Comparison of ENCODE assay signal across 21 cellular contexts in genomic region chr7:81005254-81005653, GRCh38.
DNase-seq lines count a peak whose midpoint lies in the region; ATAC-seq and TF ChIP-seq lines count a peak whose summit lies in the region.
"Had no signal": no experiment of that assay in that cellular context is flagged by ENCODE, and none has a peak within 500 bp of the region (broad histone marks: within the 10 kb centered on the region; RNA-seq: fewer than 3 reads in every experiment).

No MANE protein-coding gene starts in this region.

- H3K23me2 ChIP-seq in H9 (ENCODE audit: insufficient read length, low read depth, low read length, poor library complexity, severe bottlenecking) = no peaks in the 10 kb centered on the region

- H3K27me3 ChIP-seq in H9 (ENCODE audit: insufficient read depth, low read length) (no peaks in the 10 kb centered on the region), right cardiac atrium (ENCODE audit: control insufficient read depth, insufficient read depth) (no peaks in the 10 kb centered on the region), subcutaneous abdominal adipose tissue (ENCODE audit: control insufficient read depth in 5 of 5, insufficient read depth in 4 of 5, low read length in 5 of 5) (no peaks in the 10 kb centered on the region)
- H3K27me3 ChIP-seq: BLaER1 treated with 17β-estradiol and CSF1 and Interleukin-3, amounts not matched to agents 10 nM and 100 nM; SJCRH30 had no signal

- no peak overlapping the region for H2BK20ac ChIP-seq in H9 (ENCODE audit: low read depth, low read length, poor library complexity, severe bottlenecking)

- no peak overlapping the region for H2BK5ac ChIP-seq in H9 (ENCODE audit: insufficient read length, low read length)

- H3K27ac ChIP-seq in H9 (ENCODE audit: insufficient read length, low read depth, low read length) = no peak overlapping the region
- no peak overlapping the region for H3K27ac ChIP-seq in right cardiac atrium (ENCODE audit: low read length)
- H3K27ac ChIP-seq in subcutaneous abdominal adipose tissue (ENCODE audit: low read depth, low read length) = peak overlapping the region; percentile 51
- H3K27ac ChIP-seq: BLaER1 treated with 17β-estradiol and CSF1 and Interleukin-3, amounts not matched to agents 10 nM and 100 nM; SJCRH30 had no signal

- H3K9ac ChIP-seq in H9 (ENCODE audit: extremely low read depth, insufficient read length, low read length) (no peak overlapping the region), subcutaneous abdominal adipose tissue (ENCODE audit: low read length in 5 of 5) (no peak overlapping the region)
- H3K9ac ChIP-seq: BLaER1 treated with 17β-estradiol and CSF1 and Interleukin-3, amounts not matched to agents 10 nM and 100 nM; GM23248 had no signal

- H3K4me3 Mint-ChIP-seq in H9 = no peak overlapping the region
- no peak overlapping the region for H3K4me3 Mint-ChIP-seq in brain
- H3K4me3 Mint-ChIP-seq: CD4-positive, alpha-beta memory T cell had no signal

- no peak overlapping the region for H2BK12ac ChIP-seq in H9 (ENCODE audit: insufficient read length, low read depth, low read length)

- H3K79me1 ChIP-seq in H9 (ENCODE audit: insufficient read depth, low read depth, low read length, poor library complexity, severe bottlenecking) = no peaks in the 10 kb centered on the region

- no peak for DNase-seq in H9
- DNase-seq in right cardiac atrium = peak; percentile 52 to 85 (median 68)
- DNase-seq in SW480 (ENCODE audit: low spot score) = no peak
- DNase-seq: Caco-2; CD4-positive, alpha-beta memory T cell; DMS153; GM23248; MM.1S; NCI-H1048; NCI-H1417 treated with DMSO at 0.1 percent for 48 hours; NCI-H187 treated with DMSO at 0.1 percent for 48 hours; NCI-H510A treated with DMSO at 0.1 percent for 48 hours; NCI-H748 treated with DMSO at 0.1 percent for 48 hours; SJCRH30 had no signal

- H3T11ph ChIP-seq in H9 (ENCODE audit: low read length) = no peak overlapping the region

- H2AFZ ChIP-seq in H9 (ENCODE audit: low read length) = peak overlapping the region; percentile 32
- H2AFZ ChIP-seq: GM23248 had no signal

- H3K27ac Mint-ChIP-seq in H9 (no peak overlapping the region), brain (peak overlapping the region in 3 of 5 experiments; percentile 50 to 79 (median 54))
- H3K27ac Mint-ChIP-seq: CD4-positive, alpha-beta memory T cell had no signal

- intact Hi-C loops in right cardiac atrium (cut with DNase I) = no loop called here

- H3K36me3 Mint-ChIP-seq in H9 (ENCODE audit: insufficient read depth in 1 of 3, low read depth in 3 of 3) (peaks cover 0 to 8% (median 0%) of the 10 kb centered on the region in 3 experiments; a peak in 3 of 7 replicates), brain (no peaks in the 10 kb centered on the region)
- H3K36me3 Mint-ChIP-seq: CD4-positive, alpha-beta memory T cell had no signal

- no peak overlapping the region for H2BK120ac ChIP-seq in H9 (ENCODE audit: low read depth, low read length, poor library complexity, severe bottlenecking)

- no peak overlapping the region for H2BK15ac ChIP-seq in H9 (ENCODE audit: low read depth, low read length)

- no peak overlapping the region for H4K5ac ChIP-seq in H9 (ENCODE audit: insufficient read length, low read depth, low read length)

- H3K9me3 ChIP-seq in H9 (ENCODE audit: control insufficient read depth, low read depth, low read length) (no peaks in the 10 kb centered on the region), right cardiac atrium (ENCODE audit: control insufficient read depth, low read length) (no peaks in the 10 kb centered on the region), subcutaneous abdominal adipose tissue (ENCODE audit: control insufficient read depth in 5 of 5, low read length in 5 of 5) (no peaks in the 10 kb centered on the region)
- H3K9me3 ChIP-seq: BLaER1 treated with 17β-estradiol and CSF1 and Interleukin-3, amounts not matched to agents 10 nM and 100 nM; SJCRH30 had no signal

- peaks cover 2 to 3% of the 10 kb centered on the region in 2 experiments; a peak in 2 of 5 replicates for H3K9me3 Mint-ChIP-seq in H9
- H3K9me3 Mint-ChIP-seq in brain = peaks cover 5 to 17% (median 7%) of the 10 kb centered on the region in 5 experiments

- no peak overlapping the region for H2AK5ac ChIP-seq in H9 (ENCODE audit: insufficient read length, low read length)

- H4K91ac ChIP-seq in H9 (ENCODE audit: insufficient read length, low read depth, low read length) = no peak overlapping the region

- H4K8ac ChIP-seq in H9 (replicated peaks; ENCODE audit: insufficient read length, low read depth, low read length) = no peak overlapping the region

- H3K18ac ChIP-seq in H9 (ENCODE audit: insufficient read length, low read depth, low read length) = no peak overlapping the region

- ATAC-seq in right cardiac atrium (peak; percentile 51 to 74), HG03196 (IDR thresholded peaks at IDR 0.05; ENCODE audit: unreplicated experiment) (no peak), GM19023 (IDR thresholded peaks at IDR 0.05; ENCODE audit: unreplicated experiment) (no peak)
- ATAC-seq: HCT116, K562 had no signal

- H3K23ac ChIP-seq in H9 (ENCODE audit: insufficient read length, low read depth, low read length) = no peak overlapping the region

- H3K4me1 Mint-ChIP-seq in H9 (no peaks in the 10 kb centered on the region), brain (peaks cover 22% of the 10 kb centered on the region)
- H3K4me1 Mint-ChIP-seq: CD4-positive, alpha-beta memory T cell had no signal

- no peaks in the 10 kb centered on the region for H3K79me2 ChIP-seq in H9 (ENCODE audit: insufficient read depth, low read length)

- no peak overlapping the region for H3K14ac ChIP-seq in H9 (ENCODE audit: insufficient read depth, low read length)

- no CpG with 5 or more reads among the region's 5 CpGs for WGBS in H9 (ENCODE audit: extremely low coverage, insufficient read length, low lambda C conversion rate)
- whole genome bisulfite sequencing in right cardiac atrium = 79% methylated on average over 5 of the region's 5 CpGs

- H4K20me1 ChIP-seq in H9 (ENCODE audit: control insufficient read depth, insufficient read depth, insufficient read length) = no peaks in the 10 kb centered on the region
- H4K20me1 ChIP-seq: BLaER1 treated with 17β-estradiol and CSF1 and Interleukin-3, amounts not matched to agents 10 nM and 100 nM had no signal

- no peaks in the 10 kb centered on the region for H3K27me3 Mint-ChIP-seq in H9 (ENCODE audit: low read depth)
- H3K27me3 Mint-ChIP-seq in brain = peaks cover 3% of the 10 kb centered on the region
- H3K27me3 Mint-ChIP-seq: CD4-positive, alpha-beta memory T cell had no signal

- H3K4me3 ChIP-seq in right cardiac atrium (ENCODE audit: low read length) (no peak overlapping the region), subcutaneous abdominal adipose tissue (ENCODE audit: low read depth in 1 of 5, low read length in 5 of 5) (no peak overlapping the region)
- H3K4me3 ChIP-seq: BLaER1 treated with 17β-estradiol and CSF1 and Interleukin-3, amounts not matched to agents 10 nM and 100 nM; GM23248; K562; SJCRH30 had no signal

- no peak overlapping the region for H3K4ac ChIP-seq in H9 (ENCODE audit: low read depth, low read length)

- TF ChIP-seq CTCF in H9 (conservative IDR thresholded peaks at IDR 0.05) = no peak
- no peak for TF ChIP-seq CTCF in brain (conservative IDR thresholded peaks at IDR 0.05)

- no peaks in the 10 kb centered on the region for H3K4me1 ChIP-seq in H9 (ENCODE audit: insufficient read depth, low read length)
- no peaks in the 10 kb centered on the region for H3K4me1 ChIP-seq in right cardiac atrium (ENCODE audit: control insufficient read depth, insufficient read depth, low read length)
- H3K4me1 ChIP-seq in subcutaneous abdominal adipose tissue (ENCODE audit: control insufficient read depth in 5 of 5, insufficient read depth in 5 of 5, low read length in 5 of 5) = peaks cover 0 to 21% (median 17%) of the 10 kb centered on the region in 5 donors
- H3K4me1 ChIP-seq: BLaER1 treated with 17β-estradiol and CSF1 and Interleukin-3, amounts not matched to agents 10 nM and 100 nM; Caco-2; SJCRH30 had no signal

- H3K4me2 ChIP-seq in H9 (ENCODE audit: insufficient read depth, insufficient read length, low read length) = no peak overlapping the region
- H3K4me2 ChIP-seq: BLaER1 treated with 17β-estradiol and CSF1 and Interleukin-3, amounts not matched to agents 10 nM and 100 nM had no signal

- no peaks in the 10 kb centered on the region for H3K36me3 ChIP-seq in subcutaneous abdominal adipose tissue (ENCODE audit: control insufficient read depth in 5 of 5, insufficient read depth in 5 of 5, low read length in 5 of 5)
- H3K36me3 ChIP-seq: BLaER1 treated with 17β-estradiol and CSF1 and Interleukin-3, amounts not matched to agents 10 nM and 100 nM; SJCRH30 had no signal

- no peak overlapping the region for H3K56ac ChIP-seq in H9 (ENCODE audit: insufficient read length, low read depth, low read length)

Comparison
In these comparisons a context has a peak if more than half of its experiments do, and no peak if none do; other contexts are left out.
1. DNase-seq: peak in right cardiac atrium (3 of 3); none in H9 (single experiment) and SW480 (single experiment).
2. H3K27ac Mint-ChIP-seq: peak in brain (3 of 5); none in H9 (0 of 3).
3. ATAC-seq: peak in right cardiac atrium (2 of 2); none in HG03196 (single experiment) and GM19023 (single experiment).